In genomic region chr4:27635936-27636913, GRCh38 we compare ENCODE assay signal across 14 cellular contexts.
DNase-seq lines count a peak whose midpoint lies in the region; ATAC-seq and TF ChIP-seq lines count a peak whose summit lies in the region.
"Had no signal": no experiment of that assay in that cellular context is flagged by ENCODE, and none has a peak within 500 bp of the region (broad histone marks: within the 10 kb centered on the region; RNA-seq: fewer than 3 reads in every experiment).

No MANE protein-coding gene starts in this region.

- H3K9me3 ChIP-seq in OCI-LY3 (ENCODE audit: insufficient read depth, low read length) = no peaks in the 10 kb centered on the region
- H3K9me3 ChIP-seq: BLaER1, SK-N-SH had no signal

- H3K27me3 ChIP-seq in OCI-LY3 (ENCODE audit: low read depth, low read length) = peaks cover 46% of the 10 kb centered on the region
- H3K27me3 ChIP-seq: BLaER1 had no signal

- H3K4me1 ChIP-seq in OCI-LY3 (ENCODE audit: low read length) = peaks cover 31% of the 10 kb centered on the region
- H3K4me1 ChIP-seq: BLaER1 had no signal

- H3K79me2 ChIP-seq in OCI-LY3 (ENCODE audit: low read length) = no peaks in the 10 kb centered on the region

- no peak for DNase-seq in germinal center (ENCODE audit: low spot score)
- DNase-seq in cerebellar cortex (ENCODE audit: low spot score) = no peak
- DNase-seq in NCI-H1930 (lab: John Stamatoyannopoulos, UW) = no peak
- DNase-seq in hippocampal formation (lab: John Stamatoyannopoulos, UW) = no peak
- DNase-seq: activated naive CD4-positive, alpha-beta T cell treated with anti-CD3 and anti-CD28 coated beads for 36 hours; DMS79 treated with DMSO at 0.1 percent for 48 hours; midbrain; SK-N-SH had no signal

- H4K20me1 ChIP-seq in OCI-LY3 (ENCODE audit: insufficient read depth, low read length) = peaks cover 9% of the 10 kb centered on the region
- H4K20me1 ChIP-seq: BLaER1 had no signal

- H2AFZ ChIP-seq in OCI-LY3 (ENCODE audit: low read depth, low read length) = no peak overlapping the region; the same call in 1 of the 2 replicates

- H3K27ac ChIP-seq in OCI-LY3 (ENCODE audit: low read length) = peak overlapping the region; percentile 63
- H3K27ac ChIP-seq: BLaER1, skin epidermis had no signal

- H3K4me3 ChIP-seq in OCI-LY3 (ENCODE audit: low read length) = peak overlapping the region; percentile 70
- H3K4me3 ChIP-seq: BLaER1, skin epidermis had no signal

- ATAC-seq in GM18870 (IDR thresholded peaks at IDR 0.05; ENCODE audit: unreplicated experiment) (peak; percentile 96), GM21717 (IDR thresholded peaks at IDR 0.05; ENCODE audit: unreplicated experiment) (peak; percentile 97), HG03064 (IDR thresholded peaks at IDR 0.05; ENCODE audit: low read depth, unreplicated experiment) (peak; percentile 97)

- H3K4me2 ChIP-seq in OCI-LY3 (ENCODE audit: low read length) = peak overlapping the region; percentile 79
- H3K4me2 ChIP-seq: BLaER1, SK-N-SH had no signal

- H3K36me3 ChIP-seq in OCI-LY3 (replicated peaks; ENCODE audit: low read depth, low read length) = no peaks in the 10 kb centered on the region
- H3K36me3 ChIP-seq: BLaER1 had no signal

- TF ChIP-seq CTCF in OCI-LY3 (IDR thresholded peaks at IDR 0.05; ENCODE audit: low read depth, low read length) = no peak

- H3K9ac ChIP-seq in OCI-LY3 (ENCODE audit: low read length) = peak overlapping the region; percentile 15; the same call in 1 of the 2 replicates
- H3K9ac ChIP-seq: BLaER1, SK-N-SH had no signal
